ENCODE assay signal across 8 cellular contexts in the genomic region with DNA sequence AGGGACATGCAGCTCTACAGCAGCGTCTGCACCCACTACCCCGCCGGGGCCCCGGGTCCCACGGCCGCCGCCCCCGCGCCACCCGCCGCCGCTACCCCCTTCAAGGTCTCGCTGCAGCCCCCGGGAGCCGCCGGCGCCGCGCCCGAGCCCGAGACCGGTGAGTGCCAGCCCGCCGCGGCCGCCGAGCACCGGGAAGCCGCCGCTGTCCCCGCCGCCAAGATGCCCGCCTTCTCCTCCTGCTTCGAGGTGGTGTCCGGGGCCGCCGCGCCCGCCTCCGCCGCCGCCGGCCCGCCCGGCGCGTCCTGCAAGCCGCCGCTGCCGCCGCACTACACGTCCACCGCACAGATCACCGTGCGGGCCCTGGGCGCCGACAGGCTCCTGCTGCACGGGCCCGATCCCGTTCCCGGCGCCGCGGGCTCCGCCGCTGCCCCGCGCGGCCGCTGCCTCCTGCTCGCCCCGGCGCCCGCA. TPM values are rescaled to one million over a fixed set of nuclear protein-coding genes. Genes with fewer than 3 reads are reported as not detected.
A peak's percentile ranks its signal among the peaks of the same experiment; 100 is the strongest.
DNase-seq lines count a peak whose midpoint lies in the region; ATAC-seq and TF ChIP-seq lines count a peak whose summit lies in the region.

No MANE protein-coding gene starts in this region.

- H4K20me1 ChIP-seq in Karpas-422 (ENCODE audit: insufficient read depth, low read depth, low read length), result no peaks in the 10 kb centered on the region

- H3K27me3 ChIP-seq in Karpas-422 (ENCODE audit: low read length), result no peaks in the 10 kb centered on the region
- no peaks in the 10 kb centered on the region for H3K27me3 ChIP-seq in mesenchymal stem cell (ENCODE audit: control insufficient read depth in 1 of 2, insufficient read depth in 1 of 2, low read length in 2 of 2)
- no peaks in the 10 kb centered on the region for H3K27me3 ChIP-seq in aorta (ENCODE audit: control insufficient read depth in 1 of 2, insufficient read depth in 2 of 2, low read length in 1 of 2)

- 0% methylated on average over 30 of the region's 74 CpGs for WGBS in mesenchymal stem cell
- WGBS in aorta, 2 donors, result 0 to 1% methylated on average over 23 to 74 of the region's 74 CpGs

- no peak for TF ChIP-seq CTCF in cardiac fibroblast (IDR thresholded peaks at IDR 0.05; ENCODE audit: low read depth, low read length)

- H2BK120ac ChIP-seq in mesenchymal stem cell (ENCODE audit: low read depth, low read length), result peak overlapping the region; percentile 89

- no peak overlapping the region for H2BK5ac ChIP-seq in mesenchymal stem cell (ENCODE audit: low read depth, low read length, poor library complexity, severe bottlenecking)

- no peak overlapping the region for H2AK5ac ChIP-seq in mesenchymal stem cell (ENCODE audit: low read length, severe bottlenecking)

- H3K4me2 ChIP-seq in Karpas-422 (ENCODE audit: low read depth, low read length, poor library complexity, severe bottlenecking) (peak overlapping the region; percentile 79), mesenchymal stem cell (ENCODE audit: low read length, poor library complexity, severe bottlenecking) (peak overlapping the region; percentile 89)

- peak overlapping the region; percentile 98 for H2BK15ac ChIP-seq in mesenchymal stem cell (ENCODE audit: low read depth, poor library complexity, severe bottlenecking)

- H3K9me2 ChIP-seq in Karpas-422 (replicated peaks; ENCODE audit: insufficient read depth, low read length), result no peaks in the 10 kb centered on the region

- no peak overlapping the region for H2BK12ac ChIP-seq in mesenchymal stem cell (ENCODE audit: low read length in 2 of 2)

- H3K36me3 ChIP-seq in Karpas-422 (ENCODE audit: insufficient read depth, low read length) (no peaks in the 10 kb centered on the region), mesenchymal stem cell (ENCODE audit: control insufficient read depth in 1 of 2, insufficient read depth in 2 of 2, low read depth in 1 of 2, low read length in 2 of 2) (peaks cover 0 to 5% of the 10 kb centered on the region in 2 experiments), aorta (ENCODE audit: control insufficient read depth in 1 of 2, insufficient read depth in 2 of 2, low read length in 1 of 2) (no peaks in the 10 kb centered on the region)

- H3K9ac ChIP-seq in Karpas-422 (ENCODE audit: low read length) (peak overlapping the region; percentile 77), mesenchymal stem cell (ENCODE audit: low read length) (peak overlapping the region; percentile 87)

- ATAC-seq in GM21526 (IDR thresholded peaks at IDR 0.05; ENCODE audit: low FRiP score, unreplicated experiment) (peak; percentile 5), aorta (ENCODE audit: low FRiP score) (no peak)

- H3K4me3 ChIP-seq in Karpas-422 (ENCODE audit: low read length), result peak overlapping the region; percentile 75
- peak overlapping the region; percentile 54 to 59 for H3K4me3 ChIP-seq in cardiac fibroblast (replicated peaks in 1 of 2; ENCODE audit: low read depth in 2 of 2, low read length in 2 of 2)
- peak overlapping the region; percentile 85 to 86 for H3K4me3 ChIP-seq in mesenchymal stem cell (ENCODE audit: insufficient read depth in 1 of 2, low read depth in 1 of 2, low read length in 2 of 2)
- H3K4me3 ChIP-seq in aorta (ENCODE audit: low read length in 2 of 2), result peak overlapping the region; percentile 97 to 99

- peaks cover 10% of the 10 kb centered on the region for H3K4me1 ChIP-seq in Karpas-422 (ENCODE audit: low read length)
- H3K4me1 ChIP-seq in mesenchymal stem cell (ENCODE audit: control insufficient read depth, insufficient read depth, low read depth, low read length), result peaks cover 8% of the 10 kb centered on the region
- peaks cover 0 to 3% of the 10 kb centered on the region in 2 donors for H3K4me1 ChIP-seq in aorta (ENCODE audit: control insufficient read depth in 1 of 2, insufficient read depth in 2 of 2, low read length in 2 of 2)

- H4K8ac ChIP-seq in mesenchymal stem cell (ENCODE audit: low read length), result peak overlapping the region; percentile 46

- peak overlapping the region; percentile 11 to 71 for H3K18ac ChIP-seq in mesenchymal stem cell (ENCODE audit: low read depth in 1 of 2, low read length in 2 of 2)

- H2AFZ ChIP-seq in Karpas-422 (ENCODE audit: low read length), result peak overlapping the region; percentile 81
- H2AFZ ChIP-seq in mesenchymal stem cell (ENCODE audit: low read depth, low read length), result peak overlapping the region; percentile 73

- H3K9me3 ChIP-seq in Karpas-422 (ENCODE audit: low read length) (no peaks in the 10 kb centered on the region), mesenchymal stem cell (ENCODE audit: control insufficient read depth, low read length) (no peaks in the 10 kb centered on the region), aorta (ENCODE audit: control insufficient read depth, low read length) (no peaks in the 10 kb centered on the region)

- peak overlapping the region; percentile 62 to 92 for H3K14ac ChIP-seq in mesenchymal stem cell (ENCODE audit: low read length in 2 of 2)

- no peaks in the 10 kb centered on the region for H3K79me2 ChIP-seq in Karpas-422 (ENCODE audit: low read length)

- peaks cover 7% of the 10 kb centered on the region for H3K79me1 ChIP-seq in mesenchymal stem cell (replicated peaks; ENCODE audit: low read length, poor library complexity, severe bottlenecking)

- peak overlapping the region; percentile 78 to 84 for H3K4ac ChIP-seq in mesenchymal stem cell (ENCODE audit: low read depth in 1 of 2, low read length in 2 of 2)

- DNase-seq in EH (ENCODE audit: low read depth) (peak; percentile 34), Karpas-422 (no peak), cardiac fibroblast (ENCODE audit: low read depth in 2 of 2) (peak; percentile 14 to 27), mesenchymal stem cell (no peak), aorta (no peak), GF-D8 (lab: John Stamatoyannopoulos, UW) (no peak)
- DNase-seq in NK-92 treated with Interleukin-12 subunit alpha and Interleukin-12 subunit beta, amount 100 ng/mL, for 24 hours (lab: John Stamatoyannopoulos, UW), result no peak

- intact Hi-C loops in aorta (cut with DNase I), result no loop called here

- peak overlapping the region in 1 of 2 experiments; percentile 85 for H3K23ac ChIP-seq in mesenchymal stem cell (ENCODE audit: low read length in 2 of 2)

- peak overlapping the region; percentile 74 for H4K91ac ChIP-seq in mesenchymal stem cell (ENCODE audit: low read length)

- H3K27ac ChIP-seq in Karpas-422 (ENCODE audit: low read length), result no peak overlapping the region
- no peak overlapping the region for H3K27ac ChIP-seq in mesenchymal stem cell (ENCODE audit: low read length, poor library complexity, severe bottlenecking)
- H3K27ac ChIP-seq in aorta (ENCODE audit: low read depth in 1 of 2, low read length in 2 of 2), result peak overlapping the region; percentile 72 to 79

RNA-seq across cellular contexts. Expression of a gene that starts 0.6 kb away (rescaled TPM):
- total RNA-seq in Karpas-422 (2014; rRNA removed; shearing (Covaris generic); ENCODE audit: low replicate concordance), result 1.5 and 2.2 TPM in 2 replicates
- polyA plus RNA-seq in mesenchymal stem cell (2013, experiment 1 of 2), result 4.2 TPM
- 4.4 TPM for polyA plus RNA-seq in mesenchymal stem cell (2013, experiment 2 of 2)
- total RNA-seq in aorta, result 10 to 100 TPM; 19.8 to 23.5 TPM
- polyA plus RNA-seq in aorta, result 10 to 100 TPM in 1 of 2 donors, 1 to 10 TPM in 1; 8.0 to 10.4 TPM

Comparison
In these comparisons a context has a peak if more than half of its experiments do, and no peak if none do; other contexts are left out.
1. DNase-seq: peak in EH (single experiment) and cardiac fibroblast (2 of 2); none in Karpas-422 (single experiment), mesenchymal stem cell (single experiment), aorta (0 of 2), GF-D8 (single experiment) and NK-92 treated with Interleukin-12 subunit alpha and Interleukin-12 subunit beta, amount 100 ng/mL, for 24 hours (single experiment).
2. H3K27ac ChIP-seq: peak in aorta (2 of 2); none in Karpas-422 (single experiment) and mesenchymal stem cell (single experiment).
3. Peak in every context shown above with its lines, with median percentiles within 50 percentile points of each other: H3K4me3 ChIP-seq.